ENCODE assay signal across 8 cellular contexts in the genomic region with DNA sequence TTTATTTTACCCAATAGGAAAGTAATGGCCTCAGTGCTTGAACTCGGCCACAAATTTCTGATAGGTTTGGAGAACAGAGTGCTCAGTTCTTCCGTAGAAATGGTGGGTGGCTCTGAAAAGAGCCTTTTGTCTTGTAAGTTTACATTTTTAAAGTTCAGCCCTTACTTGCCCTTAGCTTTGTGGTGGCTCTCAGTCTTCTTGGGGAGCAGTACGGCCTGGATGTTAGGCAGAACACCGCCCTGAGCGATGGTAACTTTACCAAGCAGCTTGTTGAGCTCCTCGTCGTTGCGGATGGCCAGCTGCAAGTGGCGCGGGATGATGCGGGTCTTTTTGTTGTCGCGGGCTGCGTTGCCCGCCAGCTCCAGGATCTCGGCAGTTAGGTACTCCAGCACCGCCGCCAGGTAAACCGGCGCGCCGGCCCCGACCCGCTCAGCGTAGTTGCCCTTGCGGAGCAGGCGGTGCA. TPM values are rescaled to one million over a fixed set of nuclear protein-coding genes. Genes with fewer than 3 reads are reported as not detected.
DNase-seq lines count a peak whose midpoint lies in the region; ATAC-seq and TF ChIP-seq lines count a peak whose summit lies in the region.

No MANE protein-coding gene starts in this region.

- H3K27ac ChIP-seq in RWPE2 (ENCODE audit: poor library complexity, severe bottlenecking) (peak overlapping the region; percentile 90), skeletal muscle tissue (ENCODE audit: low read depth, low read length) (peak overlapping the region; percentile 27)

- H3K4me1 ChIP-seq in RWPE2 (ENCODE audit: insufficient read depth, poor library complexity, severe bottlenecking) (peaks cover 6% of the 10 kb centered on the region), skeletal muscle tissue (ENCODE audit: control insufficient read depth in 3 of 3, insufficient read depth in 3 of 3, low read length in 3 of 3) (peaks cover 22 to 32% (median 29%) of the 10 kb centered on the region in 3 donors)

- H3K4me3 ChIP-seq in H7 (ENCODE audit: insufficient read depth, low read depth, low read length) (peak overlapping the region; percentile 79), RWPE2 (ENCODE audit: severe bottlenecking) (peak overlapping the region; percentile 52), fibroblast of the aortic adventitia (ENCODE audit: low read depth, low read length) (peak overlapping the region; percentile 69), skeletal muscle tissue (ENCODE audit: low read length in 3 of 3) (peak overlapping the region; percentile 71 to 98 (median 93))

- H3K9me3 ChIP-seq in RWPE2 (ENCODE audit: severe bottlenecking) (no peaks in the 10 kb centered on the region), skeletal muscle tissue (ENCODE audit: control insufficient read depth in 3 of 3, low read length in 3 of 3) (no peaks in the 10 kb centered on the region)

- DNase-seq in H7 (no peak), RWPE2 (ENCODE audit: low spot score) (no peak), fibroblast of the aortic adventitia (ENCODE audit: low read depth) (peak; percentile 47)
- no peak for DNase-seq in stimulated activated CD4-positive, alpha-beta T cell treated with anti-CD3 and anti-CD28 coated beads, Interleukin-12 subunit alpha, Interleukin-12 subunit beta, amount 100 ng/mL, for 4 hours

- peak overlapping the region; percentile 20 to 63 (median 57) for H3K9ac ChIP-seq in skeletal muscle tissue (ENCODE audit: low read depth in 1 of 3, low read length in 3 of 3)

- no peak for TF ChIP-seq CTCF in RWPE2 (IDR thresholded peaks at IDR 0.05; ENCODE audit: poor library complexity, severe bottlenecking)
- TF ChIP-seq CTCF in fibroblast of the aortic adventitia (IDR thresholded peaks at IDR 0.05; ENCODE audit: insufficient read depth, low read length), result no peak

- ATAC-seq in RWPE2 (ENCODE audit: low read depth) (no peak), GM18520 (IDR thresholded peaks at IDR 0.05; ENCODE audit: unreplicated experiment) (no peak), GM21825 (IDR thresholded peaks at IDR 0.05; ENCODE audit: unreplicated experiment) (no peak), HG02759 (IDR thresholded peaks at IDR 0.05; ENCODE audit: unreplicated experiment) (no peak)

- H3K36me3 ChIP-seq in H7 (replicated peaks; ENCODE audit: control insufficient read depth, insufficient read depth, low read length) (no peaks in the 10 kb centered on the region), RWPE2 (ENCODE audit: low read depth) (no peaks in the 10 kb centered on the region), skeletal muscle tissue (ENCODE audit: control insufficient read depth in 3 of 3, insufficient read depth in 3 of 3, low read length in 3 of 3) (no peaks in the 10 kb centered on the region)

- H3K27me3 ChIP-seq in H7 (ENCODE audit: control insufficient read depth, insufficient read depth, low read length) (no peaks in the 10 kb centered on the region), RWPE2 (ENCODE audit: insufficient read depth, poor library complexity, severe bottlenecking) (no peaks in the 10 kb centered on the region), skeletal muscle tissue (ENCODE audit: control insufficient read depth in 3 of 3, insufficient read depth in 3 of 3, low read length in 3 of 3) (peaks cover 0 to 54% (median 43%) of the 10 kb centered on the region in 3 donors)

RNA-seq across cellular contexts. Expression of a gene that starts 19.6 kb away (rescaled TPM):
- not detected in 2 replicates for total RNA-seq in H7 (2014; rRNA removed; shearing (Covaris generic))
- total RNA-seq in fibroblast of the aortic adventitia (ENCODE audit: low replicate concordance) (not detected in 2 replicates), skeletal muscle tissue (not detected)
